In genomic region chr18:4026542-4026941, GRCh38 we compare ENCODE assay signal across 33 cellular contexts.
"Had no signal": no experiment of that assay in that cellular context is flagged by ENCODE, and none has a peak within 500 bp of the region (broad histone marks: within the 10 kb centered on the region; RNA-seq: fewer than 3 reads in every experiment).

No MANE protein-coding gene starts in this region.

- H3K27me3 ChIP-seq: MG63 had no signal

- H3K4me3 ChIP-seq: MG63 had no signal

- H3K36me3 ChIP-seq: MG63 had no signal

- DNase-seq: Karpas-422, Kasumi-1, MG63, MM.1S, MV-4-11, NCI-H1048, NCI-H1092, NCI-H1092 treated with DMSO at 0.1 percent for 48 hours, NCI-H1105 treated with DMSO at 0.1 percent for 48 hours, NCI-H1417, NCI-H1417 treated with DMSO at 0.1 percent for 48 hours, NCI-H1436, NCI-H1436 treated with DMSO at 0.1 percent for 48 hours, NCI-H146, NCI-H1694, NCI-H1694 treated with DMSO at 0.1 percent for 48 hours, NCI-H187, NCI-H187 treated with DMSO at 0.1 percent for 48 hours, NCI-H1930, NCI-H2029, NCI-H2029 treated with DMSO at 0.1 percent for 48 hours, NCI-H2081, NCI-H2081 treated with DMSO at 0.1 percent for 48 hours, NCI-H2107, NCI-H2227 treated with DMSO at 0.1 percent for 48 hours, NCI-H226, NCI-H446, NCI-H446 treated with DMSO at 0.1 percent for 48 hours, NCI-H510A, NCI-H510A treated with DMSO at 0.1 percent for 48 hours, NCI-H524, NCI-H524 treated with DMSO at 0.1 percent for 48 hours, NCI-H526 had no signal
